In the genomic region with DNA sequence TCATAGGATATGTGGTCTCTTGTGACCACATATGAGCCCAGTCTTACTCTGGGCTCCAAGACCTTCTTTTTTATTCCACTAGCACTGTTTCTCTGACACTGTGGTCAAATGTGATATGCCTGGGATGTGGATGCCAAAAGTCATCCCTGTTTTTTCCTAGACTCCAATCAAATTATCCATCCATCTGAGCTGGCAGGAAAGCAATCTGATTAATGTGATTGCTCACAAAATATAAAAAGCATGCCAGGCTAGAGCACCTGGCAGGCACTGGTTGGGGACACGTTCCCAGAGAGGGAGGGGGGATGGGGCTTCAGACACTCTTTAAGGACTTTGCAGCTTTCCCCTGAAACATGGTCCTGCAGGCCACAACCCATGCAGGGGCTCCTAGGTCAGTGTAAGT, we compare ENCODE assay signal across 20 cellular contexts. TPM values are rescaled to one million over a fixed set of nuclear protein-coding genes. Genes with fewer than 3 reads are reported as not detected.
DNase-seq lines count a peak whose midpoint lies in the region; TF ChIP-seq lines count a peak whose summit lies in the region.
"Had no signal": no experiment of that assay in that cellular context is flagged by ENCODE, and none has a peak within 500 bp of the region (broad histone marks: within the 10 kb centered on the region; RNA-seq: fewer than 3 reads in every experiment).

No MANE protein-coding gene starts in this region.

- no peak overlapping the region for H3K4me2 ChIP-seq in neuronal stem cell (ENCODE audit: insufficient read depth, low read length, poor library complexity, severe bottlenecking)
- H3K4me2 ChIP-seq: GM23338 had no signal

- TF ChIP-seq EP300 in stomach (IDR thresholded peaks at IDR 0.05): no peak

- no peak overlapping the region for H3K4me3 ChIP-seq in neuronal stem cell (ENCODE audit: low read length in 2 of 2)
- no peak overlapping the region for H3K4me3 ChIP-seq in stomach
- H3K4me3 ChIP-seq: GM23338 had no signal

- peak overlapping the region; percentile 79 for H2BK15ac ChIP-seq in neuronal stem cell (ENCODE audit: low read length)

- TF ChIP-seq CTCF in stomach (IDR thresholded peaks at IDR 0.05): no peak

- H3K23ac ChIP-seq in neuronal stem cell (ENCODE audit: low read depth, low read length, poor library complexity): no peak overlapping the region

- no peak overlapping the region for H3K9ac ChIP-seq in neuronal stem cell (ENCODE audit: low read depth, low read length, poor library complexity)

- intact Hi-C loops in stomach (cut with DNase I; ENCODE audit: low total_unique reads): loop anchor here (5.0 to 10.0 kb wide), 2 partner anchors 134 to 267 kb away; no protein-coding TSS in a partner anchor

- H3K9me3 ChIP-seq in neuronal stem cell (replicated peaks in 1 of 2; ENCODE audit: control insufficient read depth in 2 of 2, insufficient read depth in 1 of 2, low read depth in 1 of 2, low read length in 2 of 2) (no peaks in the 10 kb centered on the region), stomach (no peaks in the 10 kb centered on the region)

- no peak overlapping the region for H2BK5ac ChIP-seq in neuronal stem cell (ENCODE audit: low read length)

- no peaks in the 10 kb centered on the region for H3K36me3 ChIP-seq in neuronal stem cell (replicated peaks in 1 of 2; ENCODE audit: control insufficient read depth in 2 of 2, insufficient read depth in 2 of 2, low read length in 2 of 2)
- H3K36me3 ChIP-seq in stomach: no peaks in the 10 kb centered on the region

- H3K79me1 ChIP-seq in neuronal stem cell (ENCODE audit: low read depth, low read length): no peaks in the 10 kb centered on the region

- no peak overlapping the region for H3K14ac ChIP-seq in neuronal stem cell (ENCODE audit: low read length)

- no peak overlapping the region for H3K4ac ChIP-seq in neuronal stem cell (ENCODE audit: low read length)

- WGBS in neuronal stem cell (ENCODE audit: extremely low coverage in 2 of 2, insufficient read length in 2 of 2, insufficient replicate concordance in 1 of 2), 2 donors: no CpG with 5 or more reads among the region's 1 CpG
- 9 to 63% (median 27%) methylated on average over 1 of the region's 1 CpG for WGBS in stomach, 5 donors

- H3K4me1 ChIP-seq in neuronal stem cell (ENCODE audit: control insufficient read depth in 2 of 2, insufficient read depth in 1 of 2, low read depth in 1 of 2, low read length in 2 of 2) (peaks cover 8 to 18% of the 10 kb centered on the region in 2 donors), stomach (peaks cover 16 to 26% (median 22%) of the 10 kb centered on the region in 4 donors)

- no peak overlapping the region for H2BK12ac ChIP-seq in neuronal stem cell (ENCODE audit: low read length)

- H4K91ac ChIP-seq in neuronal stem cell (ENCODE audit: low read depth, low read length, poor library complexity): no peak overlapping the region

- no peak overlapping the region for H3K27ac ChIP-seq in neuronal stem cell (replicated peaks; ENCODE audit: low read length)
- no peak overlapping the region for H3K27ac ChIP-seq in stomach

- no peak overlapping the region for H2BK120ac ChIP-seq in neuronal stem cell (ENCODE audit: low read depth, low read length)

- peak; percentile 20 for DNase-seq in activated CD8-positive, alpha-beta memory T cell treated with anti-CD3 and anti-CD28 coated beads, Interleukin-2, amount 50 U/mL, for 48 hours
- no peak for DNase-seq in activated CD8-positive, alpha-beta memory T cell treated with anti-CD3 and anti-CD28 coated beads for 24 hours
- DNase-seq in neuronal stem cell (ENCODE audit: low spot score): no peak
- DNase-seq in stomach: peak; percentile 9
- DNase-seq in middle frontal gyrus (ENCODE audit: extremely low spot score, low spot score): no peak
- DNase-seq in activated effector memory CD4-positive, alpha-beta T cell treated with anti-CD3 and anti-CD28 coated beads, Interleukin-2, amount 50 U/mL, for 16 hours: no peak
- DNase-seq: C1 segment of cervical spinal cord; Calu3; CD4-positive, alpha-beta memory T cell; COR-L47; DMS53; GF-D8; H9 had no signal

- no peak overlapping the region for H2AFZ ChIP-seq in neuronal stem cell (ENCODE audit: low read length)
- H2AFZ ChIP-seq: GM23338 had no signal

- TF ChIP-seq POLR2A in stomach (IDR thresholded peaks at IDR 0.05): no peak

- H2AK5ac ChIP-seq in neuronal stem cell (ENCODE audit: low read depth, low read length): no peak overlapping the region

- no peak overlapping the region for H4K8ac ChIP-seq in neuronal stem cell (ENCODE audit: low read depth, low read length)

- no peak overlapping the region for H3K18ac ChIP-seq in neuronal stem cell (ENCODE audit: low read length)

- peaks cover 0 to 53% (median 8%) of the 10 kb centered on the region in 3 experiments for H3K27me3 ChIP-seq in neuronal stem cell (ENCODE audit: control insufficient read depth in 3 of 3, insufficient read depth in 3 of 3, low read depth in 1 of 3, low read length in 3 of 3)
- peaks cover 0 to 46% (median 19%) of the 10 kb centered on the region in 3 donors for H3K27me3 ChIP-seq in stomach

RNA-seq across cellular contexts. Expression of gene CFAP100, which starts 3.1 kb away (rescaled TPM):
- polyA plus RNA-seq in neuronal stem cell (2013, experiment 1 of 2): 3.9 TPM
- 2.8 TPM for polyA plus RNA-seq in neuronal stem cell (2013, experiment 2 of 2)
- total RNA-seq in stomach: not detected
- not detected for polyA plus RNA-seq in stomach
- total RNA-seq: A172; A673; Calu3; CD4-positive, alpha-beta memory T cell; Daoy; G401; H4 had no signal
- polyA plus RNA-seq: BJ; CD4-positive, alpha-beta memory T cell; GM23338 had no signal

RNA-seq across cellular contexts. Expression of gene KLF15, which starts 34.4 kb away (rescaled TPM):
- polyA plus RNA-seq in neuronal stem cell (2013, experiment 1 of 2): 6.0 TPM
- 5.6 TPM for polyA plus RNA-seq in neuronal stem cell (2013, experiment 2 of 2)
- total RNA-seq in stomach: 10 to 100 TPM in 4 of 5 donors, 1 to 10 TPM in 1; 4.6 to 82.9 (median 21.6) TPM
- polyA plus RNA-seq in stomach: 10 to 100 TPM; 13.6 to 16.7 (median 16.6) TPM
- polyA plus RNA-seq: CD4-positive, alpha-beta memory T cell had no signal

Comparison
In these comparisons a context has a peak if more than half of its experiments do, and no peak if none do; other contexts are left out.
1. DNase-seq: peak in activated CD8-positive, alpha-beta memory T cell treated with anti-CD3 and anti-CD28 coated beads, Interleukin-2, amount 50 U/mL, for 48 hours (single experiment) and stomach (single experiment); none in activated CD8-positive, alpha-beta memory T cell treated with anti-CD3 and anti-CD28 coated beads for 24 hours (single experiment), neuronal stem cell (single experiment), middle frontal gyrus (single experiment) and activated effector memory CD4-positive, alpha-beta T cell treated with anti-CD3 and anti-CD28 coated beads, Interleukin-2, amount 50 U/mL, for 16 hours (single experiment).